ENCODE assay signal across 9 cellular contexts in genomic region chr5:159106569-159107282, GRCh38. TPM values are rescaled to one million over a fixed set of nuclear protein-coding genes. Genes with fewer than 3 reads are reported as not detected.
DNase-seq lines count a peak whose midpoint lies in the region; ATAC-seq, FAIRE-seq and TF ChIP-seq lines count a peak whose summit lies in the region.
"Had no signal": no experiment of that assay in that cellular context is flagged by ENCODE, and none has a peak within 500 bp of the region (broad histone marks: within the 10 kb centered on the region; RNA-seq: fewer than 3 reads in every experiment).

No MANE protein-coding gene starts in this region.

- no peak for FAIRE-seq in frontal cortex (lab: Jason Lieb, UNC)
- FAIRE-seq: endometrium had no signal

- H3K79me2 ChIP-seq in osteoblast (ENCODE audit: insufficient read depth, low read length), result peaks cover 32% of the 10 kb centered on the region

- peak in 1 of 2 donors; percentile 35 for TF ChIP-seq EP300 in tibial nerve (IDR thresholded peaks at IDR 0.05)

- no peak for TF ChIP-seq POLR2A in tibial nerve (IDR thresholded peaks at IDR 0.05)

- H3K27me3 Mint-ChIP-seq in CD8-positive, alpha-beta T cell (ENCODE audit: low read depth), result peaks cover 51% of the 10 kb centered on the region

- peaks cover 9% of the 10 kb centered on the region for H3K27me3 ChIP-seq in CD8-positive, alpha-beta T cell (ENCODE audit: insufficient read depth, low read length)
- H3K27me3 ChIP-seq in Panc1 (ENCODE audit: control insufficient read depth, insufficient read depth, low read length), result peaks cover 38% of the 10 kb centered on the region
- H3K27me3 ChIP-seq in osteoblast (ENCODE audit: insufficient read depth, low read length), result no peaks in the 10 kb centered on the region
- H3K27me3 ChIP-seq in tibial nerve, result peaks cover 0 to 47% of the 10 kb centered on the region in 2 donors

- WGBS in tibial nerve, 2 donors, result 4 to 5% methylated on average over 39 of the region's 39 CpGs

- H3K4me3 ChIP-seq in CD8-positive, alpha-beta T cell (ENCODE audit: low read depth, low read length), result peak overlapping the region; percentile 44
- H3K4me3 ChIP-seq in Panc1 (ENCODE audit: low read depth in 2 of 2, low read length in 2 of 2) (peak overlapping the region in 1 of 2 experiments; percentile 28; a peak in 2 of 4 replicates), osteoblast (ENCODE audit: insufficient read depth, low read length) (peak overlapping the region; percentile 67), tibial nerve (peak overlapping the region; percentile 21 to 45 (median 34))

- peak; percentile 81 for ATAC-seq in CD8-positive, alpha-beta T cell
- ATAC-seq in GM19351 (IDR thresholded peaks at IDR 0.05; ENCODE audit: unreplicated experiment) (peak; percentile 63), HG03469 (IDR thresholded peaks at IDR 0.05; ENCODE audit: unreplicated experiment) (peak; percentile 37), Panc1 (peak; percentile 92)

- intact Hi-C loops in CD8-positive, alpha-beta T cell (cut with DNase I, micrococcal nuclease), result loop anchor here (1.0 to 10.0 kb wide), 9 partner anchors 26 to 1362 kb away; partner anchors contain the start of gene LSM11 (in 1 of the 2)
- intact Hi-C loops in Panc1 (cut with micrococcal nuclease; ENCODE audit: unreplicated experiment), result loop anchor here (1.0 to 2.0 kb wide), 2 partner anchors 411 to 930 kb away; no protein-coding TSS in a partner anchor

- H3K4me1 ChIP-seq in CD8-positive, alpha-beta T cell (ENCODE audit: insufficient read depth, low read length), result peaks cover 14% of the 10 kb centered on the region
- peaks cover 11% of the 10 kb centered on the region; the same call in 1 of the 2 replicates for H3K4me1 ChIP-seq in Panc1 (ENCODE audit: control insufficient read depth, insufficient read depth, low read length)
- H3K4me1 ChIP-seq in osteoblast (ENCODE audit: insufficient read depth, low read length), result peaks cover 17% of the 10 kb centered on the region
- H3K4me1 ChIP-seq in tibial nerve, result peaks cover 0 to 30% (median 0%) of the 10 kb centered on the region in 4 donors

- no peaks in the 10 kb centered on the region for H3K9me3 Mint-ChIP-seq in CD8-positive, alpha-beta T cell

- TF ChIP-seq CTCF in CD8-positive, alpha-beta T cell (IDR thresholded peaks at IDR 0.05), result peak; percentile 93
- TF ChIP-seq CTCF in Panc1 (IDR thresholded peaks at IDR 0.05), result peak; percentile 92
- peak; percentile 93 for TF ChIP-seq CTCF in osteoblast (IDR thresholded peaks at IDR 0.05; ENCODE audit: extremely low read depth, low read depth, low read length)
- TF ChIP-seq CTCF in tibial nerve (IDR thresholded peaks at IDR 0.05), result peak; percentile 84 to 96 (median 90)

- peak overlapping the region; percentile 66 for H2AFZ ChIP-seq in osteoblast (ENCODE audit: low read length)

- CTCF ChIA-PET in CD8-positive, alpha-beta T cell (lab: Charles Lee), result interaction anchor here (0.6 to 13.9 kb wide), 41 partner anchors 9 to 1031 kb away, joined by 3 to 305 read pairs (median 4); no protein-coding TSS in a partner anchor
- CTCF ChIA-PET in Panc1 (lab: Charles Lee), result interaction anchor here (0.5 to 1.6 kb wide), 10 partner anchors 23 to 1095 kb away, joined by 3 to 18 read pairs (median 4); no protein-coding TSS in a partner anchor

- peaks cover 9% of the 10 kb centered on the region for H4K20me1 ChIP-seq in osteoblast (ENCODE audit: insufficient read depth, low read length)

- H3K27ac Mint-ChIP-seq in CD8-positive, alpha-beta T cell, result no peak overlapping the region

- POLR2A ChIA-PET in CD8-positive, alpha-beta T cell (lab: Charles Lee), result interaction anchor here (0.9 to 1.9 kb wide), 3 partner anchors 12 to 411 kb away, joined by 3 to 6 read pairs (median 3); no protein-coding TSS in a partner anchor
- POLR2A ChIA-PET in Panc1 (lab: Charles Lee), result interaction anchor here (0.5 kb wide), 1 partner anchor 29 kb away, joined by 5 read pairs; no protein-coding TSS in a partner anchor

- H3K4me1 Mint-ChIP-seq in CD8-positive, alpha-beta T cell (ENCODE audit: low read depth), result peaks cover 26% of the 10 kb centered on the region

- DNase-seq in CD8-positive, alpha-beta T cell, result peak; percentile 42 to 84 (median 69)
- DNase-seq in Panc1 (ENCODE audit: low read depth, low spot score), result peak; percentile 27
- peak; percentile 54 for DNase-seq in activated T-helper 9 cell treated with anti-CD3 and anti-CD28 coated beads, Interleukin-2, amount 50 U/mL, for 16 hours (ENCODE audit: low read depth)
- DNase-seq in frontal cortex (ENCODE audit: low spot score in 2 of 2), result peak; percentile 63 to 76
- DNase-seq in osteoblast (ENCODE audit: insufficient read length, low spot score, missing footprints), result peak; percentile 95
- peak; percentile 64 to 85 for DNase-seq in tibial nerve (ENCODE audit: low spot score in 2 of 2)

- H3K4me2 ChIP-seq in osteoblast (ENCODE audit: insufficient read depth, low read length), result peak overlapping the region; percentile 92

- in situ Hi-C loops in Panc1 (cut with HindIII; ENCODE audit: low pct_unique_long_range_greater_than_20kb, low sequenced_read_pairs), result no loop called here

- no peak overlapping the region for H3K27ac ChIP-seq in CD8-positive, alpha-beta T cell (ENCODE audit: low read depth, low read length)
- no peak overlapping the region for H3K27ac ChIP-seq in Panc1 (ENCODE audit: low read length)
- H3K27ac ChIP-seq in osteoblast (ENCODE audit: low read depth, low read length), result peak overlapping the region; percentile 71
- H3K27ac ChIP-seq in tibial nerve, result peak overlapping the region in 1 of 4 donors; percentile 50

- peak overlapping the region; percentile 74 for H3K4me3 Mint-ChIP-seq in CD8-positive, alpha-beta T cell

- H3K36me3 ChIP-seq in CD8-positive, alpha-beta T cell (ENCODE audit: insufficient read depth, low read length), result no peaks in the 10 kb centered on the region
- no peaks in the 10 kb centered on the region for H3K36me3 ChIP-seq in Panc1 (ENCODE audit: control insufficient read depth, insufficient read depth, low read length)
- peaks cover 10% of the 10 kb centered on the region for H3K36me3 ChIP-seq in osteoblast (ENCODE audit: insufficient read depth, low read length)
- H3K36me3 ChIP-seq in tibial nerve, result no peaks in the 10 kb centered on the region

- no peaks in the 10 kb centered on the region for H3K36me3 Mint-ChIP-seq in CD8-positive, alpha-beta T cell

- H3K9me3 ChIP-seq in CD8-positive, alpha-beta T cell (ENCODE audit: low read length), result no peaks in the 10 kb centered on the region
- H3K9me3 ChIP-seq in Panc1 (ENCODE audit: control insufficient read depth, insufficient read depth, low read depth, low read length), result no peaks in the 10 kb centered on the region
- no peaks in the 10 kb centered on the region for H3K9me3 ChIP-seq in osteoblast (ENCODE audit: low read depth, low read length)
- H3K9me3 ChIP-seq in tibial nerve, result no peaks in the 10 kb centered on the region

- BruUV-seq in Panc1 (replicated peaks; lab: Mats Ljungman, UMichigan), result no TSS peak

RNA-seq across cellular contexts. Expression of gene EBF1, which starts 7.0 kb away (rescaled TPM):
- 1 to 10 TPM in 1 of 2 experiments, under 1 TPM in 1; 0.67 to 1.3 TPM for total RNA-seq in CD8-positive, alpha-beta T cell
- total RNA-seq in Panc1 (2021; ENCODE audit: unreplicated experiment) (not detected), frontal cortex (6.1 TPM), osteoblast (66.2 and 72.2 TPM in 2 replicates), tibial nerve (10 to 100 TPM; 47.4 to 76.5 (median 53.9) TPM)
- polyA plus RNA-seq in Panc1 (2012; ENCODE audit: insufficient read length), result not detected

Comparison
In these comparisons a context has a peak if more than half of its experiments do, and no peak if none do; other contexts are left out.
1. ATAC-seq: peak in every context shown above with its lines; median percentile 92 in Panc1; 81 in CD8-positive, alpha-beta T cell; 63 in GM19351; 37 in HG03469.
2. DNase-seq: peak in every context shown above with its lines; median percentile 95 in osteoblast; 74 in tibial nerve; 70 in frontal cortex; 69 in CD8-positive, alpha-beta T cell; 54 in activated T-helper 9 cell treated with anti-CD3 and anti-CD28 coated beads, Interleukin-2, amount 50 U/mL, for 16 hours; 27 in Panc1.